In the genomic region with DNA sequence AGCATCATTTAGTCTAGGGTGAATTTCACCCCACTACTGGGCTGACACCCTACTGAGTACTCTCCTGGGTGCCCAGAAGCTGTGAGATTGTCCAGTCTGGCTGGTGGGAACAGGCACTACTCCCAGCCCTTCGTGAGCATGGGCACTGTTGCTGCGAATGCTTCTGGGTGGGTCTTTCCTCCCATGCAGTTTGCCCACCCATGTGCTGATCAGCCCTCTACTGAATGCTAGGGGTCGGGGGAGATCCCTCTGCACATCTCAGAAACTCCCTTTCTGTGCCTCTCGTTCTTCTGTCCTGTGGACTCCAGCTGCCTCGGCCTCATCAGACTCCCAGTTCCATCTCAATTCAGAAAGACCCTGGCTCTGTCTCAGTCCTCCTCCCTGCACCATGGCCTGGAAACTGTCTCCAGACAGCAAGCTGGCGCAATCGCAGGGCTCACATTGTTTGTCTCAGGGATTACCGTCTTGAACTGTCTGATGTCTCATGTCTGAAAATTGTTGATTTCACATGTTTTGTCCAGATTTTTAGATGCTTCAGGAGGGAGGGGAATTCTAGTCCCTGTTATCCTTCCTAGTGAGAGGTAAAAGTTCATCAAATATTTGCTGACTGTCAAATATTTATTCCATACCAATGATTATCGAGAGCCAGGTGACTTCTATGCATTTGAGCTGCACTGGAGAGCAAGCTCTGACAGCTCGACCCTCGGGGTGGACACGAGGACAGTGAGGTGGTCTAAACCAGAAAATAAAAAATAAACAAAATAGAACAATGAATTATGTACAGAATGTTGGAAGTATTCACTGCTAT, we compare ENCODE assay signal across 2 cellular contexts.
TF ChIP-seq lines count a peak whose summit lies in the region.

No MANE protein-coding gene starts in this region.

TF ChIP-seq in IMR-90, 13 proteins besides CTCF, POLR2A, EP300 and RAD21:
- TF ChIP-seq NFE2L2 (IDR thresholded peaks at IDR 0.05; ENCODE audit: low read depth, low read length) = no peak
- no peak for TF ChIP-seq MXI1 (IDR thresholded peaks at IDR 0.05; ENCODE audit: borderline replicate concordance, low read depth, low read length)
- no peak for TF ChIP-seq CHD1 (IDR thresholded peaks at IDR 0.05; ENCODE audit: low read depth, low read length)
- TF ChIP-seq FOS (IDR thresholded peaks at IDR 0.05; ENCODE audit: low read depth, low read length) = no peak
- TF ChIP-seq MAFK (IDR thresholded peaks at IDR 0.05; ENCODE audit: low read depth, low read length) = peak; percentile 65; the same call in 1 of the 2 replicates

TF ChIP-seq in HepG2, 621 proteins besides CTCF, POLR2A, EP300 and RAD21:
- TF ChIP-seq FOXO1 (CRISPR knock-in tag; IDR thresholded peaks at IDR 0.05) (no peak), MAFF (IDR thresholded peaks at IDR 0.05; ENCODE audit: low read depth, low read length) (peak; percentile 91), SALL1 (CRISPR knock-in tag; IDR thresholded peaks at IDR 0.05) (peak; percentile 10; the same call in 1 of the 2 replicates), ZNF451 (CRISPR knock-in tag; IDR thresholded peaks at IDR 0.05) (no peak), NFKB2 (CRISPR knock-in tag; IDR thresholded peaks at IDR 0.05; ENCODE audit: borderline replicate concordance) (no peak), HDAC2 (CRISPR knock-in tag; IDR thresholded peaks at IDR 0.05) (0 out of 2 replicates have a peak, but pooled peaks have one; percentile 23), ZNF563 (CRISPR knock-in tag; IDR thresholded peaks at IDR 0.05) (no peak), ZNF207 (IDR thresholded peaks at IDR 0.05; ENCODE audit: borderline replicate concordance) (no peak), BCL6 (CRISPR knock-in tag; IDR thresholded peaks at IDR 0.05) (peak; percentile 59), ZNF256 (CRISPR knock-in tag; conservative IDR thresholded peaks at IDR 0.05) (no peak), SP2 (CRISPR knock-in tag; IDR thresholded peaks at IDR 0.05) (no peak), PAX8 (CRISPR knock-in tag; IDR thresholded peaks at IDR 0.05; ENCODE audit: borderline replicate concordance) (no peak), NR2F6 (IDR thresholded peaks at IDR 0.05) (no peak), NR2F6 (CRISPR knock-in tag; IDR thresholded peaks at IDR 0.05) (no peak), SYNCRIP (IDR thresholded peaks at IDR 0.05; ENCODE audit: insufficient read depth, low read depth, low read length) (no peak), BHLHE40 (IDR thresholded peaks at IDR 0.05; ENCODE audit: low read length) (no peak), CCAR2 (optimal IDR thresholded peaks at IDR 0.05; ENCODE audit: low read depth, low read length) (no peak), ATF1 (CRISPR knock-in tag; IDR thresholded peaks at IDR 0.05) (no peak), ZNF230 (CRISPR knock-in tag; IDR thresholded peaks at IDR 0.05) (no peak), HNF4G (IDR thresholded peaks at IDR 0.05; ENCODE audit: borderline replicate concordance, low read depth, low read length) (no peak), HNF4G (CRISPR knock-in tag; IDR thresholded peaks at IDR 0.05; ENCODE audit: borderline replicate concordance, low read depth) (no peak), MAFK (conservative IDR thresholded peaks at IDR 0.05 in 1 of 2, IDR thresholded peaks at IDR 0.05 in 1 of 2; ENCODE audit: low read length in 2 of 2) (peak; percentile 89 to 93), TERF1 (CRISPR knock-in tag; IDR thresholded peaks at IDR 0.05) (no peak), SIX1 (CRISPR knock-in tag; IDR thresholded peaks at IDR 0.05; ENCODE audit: borderline replicate concordance) (no peak), HNF1B (CRISPR knock-in tag; IDR thresholded peaks at IDR 0.05) (no peak)
- TF ChIP-seq, protein P1, sequence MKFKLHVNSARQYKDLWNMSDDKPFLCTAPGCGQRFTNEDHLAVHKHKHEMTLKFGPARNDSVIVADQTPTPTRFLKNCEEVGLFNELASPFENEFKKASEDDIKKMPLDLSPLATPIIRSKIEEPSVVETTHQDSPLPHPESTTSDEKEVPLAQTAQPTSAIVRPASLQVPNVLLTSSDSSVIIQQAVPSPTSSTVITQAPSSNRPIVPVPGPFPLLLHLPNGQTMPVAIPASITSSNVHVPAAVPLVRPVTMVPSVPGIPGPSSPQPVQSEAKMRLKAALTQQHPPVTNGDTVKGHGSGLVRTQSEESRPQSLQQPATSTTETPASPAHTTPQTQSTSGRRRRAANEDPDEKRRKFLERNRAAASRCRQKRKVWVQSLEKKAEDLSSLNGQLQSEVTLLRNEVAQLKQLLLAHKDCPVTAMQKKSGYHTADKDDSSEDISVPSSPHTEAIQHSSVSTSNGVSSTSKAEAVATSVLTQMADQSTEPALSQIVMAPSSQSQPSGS (CRISPR knock-in tag; IDR thresholded peaks at IDR 0.05) = no peak
- TF ChIP-seq, protein P2, sequence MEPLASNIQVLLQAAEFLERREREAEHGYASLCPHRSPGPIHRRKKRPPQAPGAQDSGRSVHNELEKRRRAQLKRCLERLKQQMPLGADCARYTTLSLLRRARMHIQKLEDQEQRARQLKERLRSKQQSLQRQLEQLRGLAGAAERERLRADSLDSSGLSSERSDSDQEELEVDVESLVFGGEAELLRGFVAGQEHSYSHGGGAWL (CRISPR knock-in tag; IDR thresholded peaks at IDR 0.05) = no peak
- TF ChIP-seq, protein P3, sequence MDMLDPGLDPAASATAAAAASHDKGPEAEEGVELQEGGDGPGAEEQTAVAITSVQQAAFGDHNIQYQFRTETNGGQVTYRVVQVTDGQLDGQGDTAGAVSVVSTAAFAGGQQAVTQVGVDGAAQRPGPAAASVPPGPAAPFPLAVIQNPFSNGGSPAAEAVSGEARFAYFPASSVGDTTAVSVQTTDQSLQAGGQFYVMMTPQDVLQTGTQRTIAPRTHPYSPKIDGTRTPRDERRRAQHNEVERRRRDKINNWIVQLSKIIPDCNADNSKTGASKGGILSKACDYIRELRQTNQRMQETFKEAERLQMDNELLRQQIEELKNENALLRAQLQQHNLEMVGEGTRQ (IDR thresholded peaks at IDR 0.05; ENCODE audit: low read depth, low read length) = no peak
- TF ChIP-seq, protein P3 (CRISPR knock-in tag; IDR thresholded peaks at IDR 0.05; ENCODE audit: borderline replicate concordance) = no peak
